24 cellular contexts compared by ENCODE assay signal in the genomic region with DNA sequence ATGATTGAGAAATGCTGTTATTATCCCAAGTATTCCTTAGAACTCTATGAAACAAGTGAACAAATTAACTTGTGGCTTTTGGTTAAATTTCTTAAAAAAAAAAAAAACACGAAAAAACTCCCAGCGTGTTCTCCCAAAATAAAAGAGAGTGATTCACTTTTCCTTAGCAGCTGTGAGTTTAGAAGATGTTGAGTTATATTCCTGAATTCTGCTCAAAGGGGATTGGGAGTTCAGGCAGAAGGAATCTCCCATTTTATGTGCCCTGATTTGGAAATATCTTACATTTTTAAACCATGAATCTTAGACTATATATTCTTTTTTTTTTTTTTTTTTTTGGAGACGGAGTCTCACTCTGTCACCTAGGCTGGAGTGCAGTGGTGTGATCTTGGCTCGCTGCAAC.
"Had no signal": no experiment of that assay in that cellular context is flagged by ENCODE, and none has a peak within 500 bp of the region (broad histone marks: within the 10 kb centered on the region; RNA-seq: fewer than 3 reads in every experiment).

No MANE protein-coding gene starts in this region.

- H3K4me1 ChIP-seq: esophagus squamous epithelium, parathyroid adenoma had no signal

- H2AFZ ChIP-seq: parathyroid adenoma had no signal

- H3K4me3 ChIP-seq: coronary artery, esophagus squamous epithelium, left lung, skin epidermis, stomach, suprapubic skin, tibial nerve had no signal

- H3K27ac ChIP-seq: coronary artery, esophagus squamous epithelium, left lung, parathyroid adenoma, skin epidermis, stomach, suprapubic skin, tibial nerve had no signal

- H3K36me3 ChIP-seq: esophagus squamous epithelium, left lung, stomach, suprapubic skin, tibial nerve had no signal

- H3K27me3 ChIP-seq: esophagus squamous epithelium, left lung, stomach, suprapubic skin, tibial nerve had no signal

- ATAC-seq: left lung; natural killer cell treated with Interleukin-12 subunit alpha and Interleukin-12 subunit beta and Interleukin-15 and Interleukin-18, amount 100 ng/mL, for 72 hours; right cardiac atrium; stimulated activated memory B cell treated with anti-CD40 and anti-IgM and Interleukin-4, amounts not matched to agents 10 μg/mL and 1 μg/mL and 100 μg/mL, for 72 hours had no signal

- H3K9me3 ChIP-seq: esophagus squamous epithelium, left lung, stomach, suprapubic skin, tibial nerve had no signal

- H3K9ac ChIP-seq: parathyroid adenoma had no signal

- DNase-seq: activated CD4-positive, alpha-beta T cell treated with anti-CD3 and anti-CD28 coated beads for 4 hours; activated CD4-positive, alpha-beta T cell treated with anti-CD3 and anti-CD28 coated beads, Interleukin-2, amount 50 U/mL, for 48 hours; activated CD4-positive, CD25-positive, alpha-beta regulatory T cell; activated CD8-positive, alpha-beta memory T cell treated with anti-CD3 and anti-CD28 coated beads, Interleukin-2, amount 50 U/mL, for 48 hours; activated naive CD4-positive, alpha-beta T cell treated with anti-CD3 and anti-CD28 coated beads for 36 hours; activated naive CD8-positive, alpha-beta T cell treated with anti-CD3 and anti-CD28 coated beads, Interleukin-2, amount 10 ng/mL, durations not matched to agents 7 days and 5 days; activated T-cell treated with anti-CD3 and anti-CD28 coated beads, Interleukin-2, amount 50 U/mL, for 48 hours; amniotic stem cell; cerebellar nuclear complex; esophagus squamous epithelium; glutamatergic neuron; hippocampal formation; left lung; right cardiac atrium; stimulated activated CD4-positive, alpha-beta T cell treated with anti-CD3 and anti-CD28 coated beads, Interleukin-1b, Interleukin-23, amount 100 ng/mL, for 48 hours; stomach; T1000 had no signal
